ENCODE assay signal across 13 cellular contexts in the genomic region with DNA sequence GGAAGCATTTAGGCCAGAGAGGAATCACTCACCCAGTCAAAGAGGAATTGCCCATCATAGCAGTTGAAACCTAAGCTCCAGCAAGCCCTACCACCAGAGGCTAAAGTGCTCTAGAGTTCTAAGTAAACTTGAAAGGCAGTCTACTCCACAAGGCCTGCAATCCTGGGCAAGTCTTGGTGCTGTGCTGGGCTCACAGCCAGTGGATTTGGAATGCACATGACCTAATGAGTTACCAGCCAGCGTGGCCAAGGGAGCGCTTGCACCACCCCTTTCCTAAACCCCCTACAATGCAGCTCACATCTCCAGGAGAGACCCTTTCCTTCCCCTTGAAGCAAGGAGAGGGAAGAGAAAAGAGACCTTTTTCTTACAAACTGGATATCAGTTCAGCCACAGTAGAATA.
DNase-seq lines count a peak whose midpoint lies in the region; ATAC-seq and TF ChIP-seq lines count a peak whose summit lies in the region.
"Had no signal": no experiment of that assay in that cellular context is flagged by ENCODE, and none has a peak within 500 bp of the region (broad histone marks: within the 10 kb centered on the region; RNA-seq: fewer than 3 reads in every experiment).

No MANE protein-coding gene starts in this region.

- POLR2A ChIA-PET in PC-3 (lab: Charles Lee; ENCODE audit: unreplicated experiment), result no interaction called here

- peak; percentile 31 for DNase-seq in MG63
- DNase-seq in astrocyte of the hippocampus (ENCODE audit: low read depth, low spot score), result peak; percentile 19
- peak; percentile 1 for DNase-seq in myocyte (ENCODE audit: low read depth)
- no peak for DNase-seq in PC-3
- no peak for DNase-seq in activated CD4-positive, CD25-positive, alpha-beta regulatory T cell treated with anti-CD3 and anti-CD28 coated beads, Interleukin-2, amount 50 U/mL, for 72 hours
- DNase-seq: BE2C; CD4-positive, alpha-beta memory T cell; DMS79; HFFc6 had no signal

- H3K4me1 ChIP-seq in PC-3 (ENCODE audit: insufficient read depth, low read length), result no peaks in the 10 kb centered on the region
- H3K4me1 ChIP-seq: A549, BE2C, HAP-1 had no signal

- H3K27ac ChIP-seq in PC-3 (ENCODE audit: low read length), result no peak overlapping the region
- H3K27ac ChIP-seq: A549, C4-2B had no signal

- no peak overlapping the region for H2AFZ ChIP-seq in PC-3 (ENCODE audit: low read length)

- H3K9me2 ChIP-seq in PC-3 (replicated peaks; ENCODE audit: low read length), result no peaks in the 10 kb centered on the region

- H3K9me3 ChIP-seq in MG63 (no peaks in the 10 kb centered on the region), PC-3 (ENCODE audit: low read length) (no peaks in the 10 kb centered on the region)
- H3K9me3 ChIP-seq: A549, BE2C, HAP-1 had no signal

- no peaks in the 10 kb centered on the region for H3F3A ChIP-seq in PC-3 (ENCODE audit: low read length, unreplicated experiment)

- intact Hi-C loops in PC-3 (cut with micrococcal nuclease), result no loop called here

- ATAC-seq in PC-3 (no peak), HG03159 (IDR thresholded peaks at IDR 0.05; ENCODE audit: unreplicated experiment) (no peak)
- ATAC-seq: A549 had no signal

- no peaks in the 10 kb centered on the region for H4K20me1 ChIP-seq in PC-3 (ENCODE audit: low read length)

- BruUV-seq in PC-3 (replicated peaks; lab: Mats Ljungman, UMichigan), result no TSS peak

- CTCF ChIA-PET in PC-3 (lab: Charles Lee), result no interaction called here

- H3K4me3 ChIP-seq in MG63 (no peak overlapping the region), PC-3 (ENCODE audit: low read length) (no peak overlapping the region)
- H3K4me3 ChIP-seq: A549, HAP-1 had no signal

- H3K27me3 ChIP-seq in MG63 (peaks cover 6% of the 10 kb centered on the region; the same call in 1 of the 2 replicates), PC-3 (ENCODE audit: low read length) (no peaks in the 10 kb centered on the region)
- H3K27me3 ChIP-seq: BE2C had no signal

- H3K9ac ChIP-seq in PC-3 (ENCODE audit: low read length), result no peak overlapping the region

- H3K36me3 ChIP-seq in MG63 (no peaks in the 10 kb centered on the region), PC-3 (ENCODE audit: low read depth, low read length) (no peaks in the 10 kb centered on the region)
- H3K36me3 ChIP-seq: BE2C, HAP-1 had no signal

- no peak overlapping the region for H3K4me2 ChIP-seq in PC-3 (ENCODE audit: low read length)
- H3K4me2 ChIP-seq: A549 had no signal

- no peak for TF ChIP-seq CTCF in PC-3 (conservative IDR thresholded peaks at IDR 0.05; ENCODE audit: low read depth, low read length)

- no peaks in the 10 kb centered on the region for H3K79me2 ChIP-seq in PC-3 (ENCODE audit: low read length)

Comparison
In these comparisons a context has a peak if more than half of its experiments do, and no peak if none do; other contexts are left out.
1. DNase-seq: peak in MG63 (single experiment), astrocyte of the hippocampus (single experiment) and myocyte (single experiment); none in PC-3 (single experiment) and activated CD4-positive, CD25-positive, alpha-beta regulatory T cell treated with anti-CD3 and anti-CD28 coated beads, Interleukin-2, amount 50 U/mL, for 72 hours (single experiment).